In genomic region chr5:173324115-173325001, GRCh38 we compare ENCODE assay signal across 8 cellular contexts. TPM values are rescaled to one million over a fixed set of nuclear protein-coding genes. Genes with fewer than 3 reads are reported as not detected.
DNase-seq lines count a peak whose midpoint lies in the region; ATAC-seq, FAIRE-seq and TF ChIP-seq lines count a peak whose summit lies in the region.

No MANE protein-coding gene starts in this region.

- no peaks in the 10 kb centered on the region for H3K79me2 ChIP-seq in MM.1S (ENCODE audit: low read length)
- peaks cover 54% of the 10 kb centered on the region for H3K79me2 ChIP-seq in astrocyte (ENCODE audit: insufficient read depth, low read length)

- POLR2A ChIA-PET in CD4-positive, alpha-beta memory T cell (lab: Charles Lee; ENCODE audit: partially characterized antibody) = no interaction called here

- H3K9ac ChIP-seq in MM.1S (ENCODE audit: low read length) = no peak overlapping the region
- H3K9ac ChIP-seq in astrocyte (ENCODE audit: low read length) = peak overlapping the region; percentile 92

- DNase-seq in C1 segment of cervical spinal cord (lab: John Stamatoyannopoulos, UW) (peak in 9 of 14 donors; percentile 12 to 70 (median 47)), MM.1S (peak; percentile 39), astrocyte (ENCODE audit: low read depth) (peak; percentile 68), left lung (no peak), ureter (ENCODE audit: low spot score) (peak; percentile 72)
- no peak for DNase-seq in CD4-positive, alpha-beta memory T cell

- no peaks in the 10 kb centered on the region for H3K9me2 ChIP-seq in MM.1S (replicated peaks; ENCODE audit: insufficient read depth, low read length)

- peaks cover 59% of the 10 kb centered on the region for H3K36me3 Mint-ChIP-seq in astrocyte (ENCODE audit: low read depth, unreplicated experiment)
- H3K36me3 Mint-ChIP-seq in CD4-positive, alpha-beta memory T cell = no peaks in the 10 kb centered on the region

- intact Hi-C loops in left lung (cut with DNase I) = no loop called here
- intact Hi-C loops in CD4-positive, alpha-beta memory T cell (cut with micrococcal nuclease) = no loop called here

- no peaks in the 10 kb centered on the region for H3K9me3 ChIP-seq in MM.1S (replicated peaks; ENCODE audit: insufficient read depth, low read length)
- no peaks in the 10 kb centered on the region for H3K9me3 ChIP-seq in astrocyte (ENCODE audit: insufficient read depth, low read depth, low read length)
- no peaks in the 10 kb centered on the region for H3K9me3 ChIP-seq in left lung
- no peaks in the 10 kb centered on the region for H3K9me3 ChIP-seq in CD4-positive, alpha-beta memory T cell (ENCODE audit: control insufficient read depth in 1 of 2, low read length in 2 of 2)

- H4K20me1 ChIP-seq in MM.1S (ENCODE audit: insufficient read depth, low read length) (no peaks in the 10 kb centered on the region), astrocyte (ENCODE audit: insufficient read depth, low read length) (peaks cover 25% of the 10 kb centered on the region)

- H3K4me2 ChIP-seq in MM.1S (ENCODE audit: low read depth, low read length) (peak overlapping the region; percentile 46), astrocyte (ENCODE audit: low read length) (peak overlapping the region; percentile 97)

- peaks cover 36% of the 10 kb centered on the region for H3K4me1 Mint-ChIP-seq in astrocyte (ENCODE audit: low read depth, unreplicated experiment)
- H3K4me1 Mint-ChIP-seq in CD4-positive, alpha-beta memory T cell = peaks cover 7 to 30% (median 17%) of the 10 kb centered on the region in 4 donors

- no peaks in the 10 kb centered on the region for H3K27me3 Mint-ChIP-seq in astrocyte (ENCODE audit: low read depth, unreplicated experiment)
- H3K27me3 Mint-ChIP-seq in CD4-positive, alpha-beta memory T cell = peaks cover 43 to 56% of the 10 kb centered on the region in 2 donors

- peak; percentile 8 for ATAC-seq in left lung
- no peak for ATAC-seq in GM19035 (IDR thresholded peaks at IDR 0.05; ENCODE audit: unreplicated experiment)
- ATAC-seq in GM19023 (IDR thresholded peaks at IDR 0.05; ENCODE audit: unreplicated experiment) = no peak

- H3K4me3 ChIP-seq in MM.1S (ENCODE audit: low read length) (peak overlapping the region; percentile 23; the same call in 1 of the 2 replicates), astrocyte (ENCODE audit: insufficient read depth, low read depth, low read length) (peak overlapping the region; percentile 29), left lung (no peak overlapping the region)
- H3K4me3 ChIP-seq in CD4-positive, alpha-beta memory T cell (ENCODE audit: low read length in 2 of 2) = no peak overlapping the region

- no peak overlapping the region for H3K27ac ChIP-seq in MM.1S (ENCODE audit: low read length)
- peak overlapping the region; percentile 7 for H3K27ac ChIP-seq in astrocyte (ENCODE audit: low read depth, low read length)
- H3K27ac ChIP-seq in left lung = peak overlapping the region; percentile 69 to 76
- H3K27ac ChIP-seq in CD4-positive, alpha-beta memory T cell (ENCODE audit: low read depth, low read length) = no peak overlapping the region

- H3F3A ChIP-seq in MM.1S (ENCODE audit: insufficient read depth, low read length) = no peaks in the 10 kb centered on the region

- no peak overlapping the region for H3K27ac Mint-ChIP-seq in astrocyte (ENCODE audit: unreplicated experiment)
- no peak overlapping the region for H3K27ac Mint-ChIP-seq in CD4-positive, alpha-beta memory T cell

- no peaks in the 10 kb centered on the region for H3K36me3 ChIP-seq in MM.1S (replicated peaks; ENCODE audit: insufficient read depth, low read length)
- peaks cover 24% of the 10 kb centered on the region for H3K36me3 ChIP-seq in astrocyte (ENCODE audit: insufficient read depth, low read length)
- H3K36me3 ChIP-seq in left lung = no peaks in the 10 kb centered on the region
- H3K36me3 ChIP-seq in CD4-positive, alpha-beta memory T cell (ENCODE audit: insufficient read depth, low read length) = no peaks in the 10 kb centered on the region

- CTCF ChIA-PET in CD4-positive, alpha-beta memory T cell (lab: Charles Lee; ENCODE audit: partially characterized antibody) = no interaction called here

- H3K27me3 ChIP-seq in MM.1S (replicated peaks; ENCODE audit: insufficient read depth, low read length) = peaks cover 50% of the 10 kb centered on the region
- H3K27me3 ChIP-seq in astrocyte (ENCODE audit: insufficient read depth, low read length) = no peaks in the 10 kb centered on the region
- H3K27me3 ChIP-seq in left lung = peaks cover 33 to 71% of the 10 kb centered on the region in 2 donors
- H3K27me3 ChIP-seq in CD4-positive, alpha-beta memory T cell (ENCODE audit: insufficient read depth, low read length) = peaks cover 20% of the 10 kb centered on the region

- no peaks in the 10 kb centered on the region for H3K9me3 Mint-ChIP-seq in astrocyte (ENCODE audit: unreplicated experiment)
- no peaks in the 10 kb centered on the region for H3K9me3 Mint-ChIP-seq in CD4-positive, alpha-beta memory T cell

- no peak for TF ChIP-seq CTCF in MM.1S (IDR thresholded peaks at IDR 0.05; ENCODE audit: low read length)
- TF ChIP-seq CTCF in astrocyte (IDR thresholded peaks at IDR 0.05; ENCODE audit: insufficient read depth, low read depth, low read length) = no peak
- no peak for TF ChIP-seq CTCF in left lung (IDR thresholded peaks at IDR 0.05)

- FAIRE-seq in astrocyte (lab: Jason Lieb, UNC) = no peak

- H3K4me3 Mint-ChIP-seq in astrocyte (ENCODE audit: unreplicated experiment) = peak overlapping the region; percentile 99
- H3K4me3 Mint-ChIP-seq in CD4-positive, alpha-beta memory T cell = peak overlapping the region in 3 of 8 donors; percentile 13 to 32 (median 29)

- H3K4me1 ChIP-seq in MM.1S (ENCODE audit: low read length) = 0 out of 2 replicates have a peak, but pooled peaks cover 7% of the 10 kb centered on the region
- peaks cover 47% of the 10 kb centered on the region for H3K4me1 ChIP-seq in astrocyte (ENCODE audit: insufficient read depth, low read length)
- H3K4me1 ChIP-seq in left lung = peaks cover 14 to 58% of the 10 kb centered on the region in 2 donors
- H3K4me1 ChIP-seq in CD4-positive, alpha-beta memory T cell (ENCODE audit: insufficient read depth, low read length) = peaks cover 4% of the 10 kb centered on the region

- H2AFZ ChIP-seq in MM.1S (ENCODE audit: low read length) (peak overlapping the region; percentile 8; the same call in 1 of the 2 replicates), astrocyte (ENCODE audit: low read depth, low read length) (no peak overlapping the region)

RNA-seq across cellular contexts. Expression of gene STC2, which starts 3.9 kb away (rescaled TPM):
- total RNA-seq in astrocyte (164 and 206 TPM in 2 replicates), left lung (1 to 10 TPM; 2.9 to 5.5 TPM), ureter (8.8 TPM)
- not detected for total RNA-seq in CD4-positive, alpha-beta memory T cell
- not detected for polyA plus RNA-seq in CD4-positive, alpha-beta memory T cell

Comparison
In these comparisons a context has a peak if more than half of its experiments do, and no peak if none do; other contexts are left out.
1. DNase-seq: peak in C1 segment of cervical spinal cord (9 of 14), MM.1S (single experiment), astrocyte (single experiment) and ureter (single experiment); none in left lung (0 of 2) and CD4-positive, alpha-beta memory T cell (0 of 5).
2. H3K27ac ChIP-seq: peak in astrocyte (single experiment) and left lung (2 of 2); none in MM.1S (single experiment) and CD4-positive, alpha-beta memory T cell (single experiment).
3. H3K4me3 ChIP-seq: peak in MM.1S (single experiment) and astrocyte (single experiment); none in left lung (0 of 2) and CD4-positive, alpha-beta memory T cell (0 of 2).
4. RNA of gene STC2, which starts 3.9 kb away (total RNA-seq): 164 to 206 TPM in astrocyte; 8.8 TPM in ureter (single experiment), 2.9 to 5.5 TPM in left lung and not detected in CD4-positive, alpha-beta memory T cell; every median in the first group is over 10 times any median in the second.